In genomic region chr10:113309791-113310190, GRCh38 we compare ENCODE assay signal across 18 cellular contexts.
A peak's percentile ranks its signal among the peaks of the same experiment; 100 is the strongest.
DNase-seq lines count a peak whose midpoint lies in the region; ATAC-seq and TF ChIP-seq lines count a peak whose summit lies in the region.
"Had no signal": no experiment of that assay in that cellular context is flagged by ENCODE, and none has a peak within 500 bp of the region (broad histone marks: within the 10 kb centered on the region; RNA-seq: fewer than 3 reads in every experiment).

No MANE protein-coding gene starts in this region.

- H3K27me3 ChIP-seq in HUES48 (ENCODE audit: control insufficient read depth, insufficient read depth, low read length), result no peaks in the 10 kb centered on the region
- H3K27me3 ChIP-seq in neuron (ENCODE audit: insufficient read depth, low read length), result no peaks in the 10 kb centered on the region
- no peaks in the 10 kb centered on the region for H3K27me3 ChIP-seq in MM.1S (replicated peaks; ENCODE audit: insufficient read depth, low read length)
- H3K27me3 ChIP-seq: SJSA1 had no signal

- H3K9me3 Mint-ChIP-seq in Calu3 (ENCODE audit: low read depth, unreplicated experiment), result no peaks in the 10 kb centered on the region
- no peaks in the 10 kb centered on the region for H3K9me3 Mint-ChIP-seq in activated naive CD4-positive, alpha-beta T cell treated with anti-CD3 and anti-CD28 coated beads, Interleukin-2, amount 10 ng/mL, durations not matched to agents 7 days and 5 days

- no peak overlapping the region for H3K4me3 ChIP-seq in HUES48 (ENCODE audit: low read depth, low read length)
- peak overlapping the region; percentile 22 for H3K4me3 ChIP-seq in neuron (ENCODE audit: low read length)
- H3K4me3 ChIP-seq in MM.1S (ENCODE audit: low read length), result no peak overlapping the region
- H3K4me3 ChIP-seq: SJSA1 had no signal

- H3F3A ChIP-seq in MM.1S (ENCODE audit: insufficient read depth, low read length), result no peaks in the 10 kb centered on the region

- no peaks in the 10 kb centered on the region for H3K4me1 Mint-ChIP-seq in Calu3 (ENCODE audit: low read depth, unreplicated experiment)
- H3K4me1 Mint-ChIP-seq in activated naive CD4-positive, alpha-beta T cell treated with anti-CD3 and anti-CD28 coated beads, Interleukin-2, amount 10 ng/mL, durations not matched to agents 7 days and 5 days, result no peaks in the 10 kb centered on the region
- H3K4me1 Mint-ChIP-seq: CD4-positive, CD25-positive, alpha-beta regulatory T cell had no signal

- TF ChIP-seq CTCF in MM.1S (IDR thresholded peaks at IDR 0.05; ENCODE audit: low read length) (no peak), Calu3 (IDR thresholded peaks at IDR 0.05; ENCODE audit: unreplicated experiment) (no peak)

- H3K4me2 ChIP-seq in MM.1S (ENCODE audit: low read depth, low read length), result no peak overlapping the region

- H3K9me2 ChIP-seq in MM.1S (replicated peaks; ENCODE audit: insufficient read depth, low read length), result no peaks in the 10 kb centered on the region

- H3K79me2 ChIP-seq in MM.1S (ENCODE audit: low read length), result no peaks in the 10 kb centered on the region

- H4K20me1 ChIP-seq in MM.1S (ENCODE audit: insufficient read depth, low read length), result no peaks in the 10 kb centered on the region

- intact Hi-C loops in Calu3 (cut with micrococcal nuclease; ENCODE audit: unreplicated experiment), result no loop called here

- no TSS peak for BruUV-seq in Calu3 (replicated peaks; lab: Mats Ljungman, UMichigan)

- no peak overlapping the region for H3K9ac ChIP-seq in HUES48 (ENCODE audit: low read depth, low read length)
- H3K9ac ChIP-seq in MM.1S (ENCODE audit: low read length), result no peak overlapping the region

- H3K27ac ChIP-seq in HUES48 (ENCODE audit: low read depth, low read length) (peak overlapping the region; percentile 84), MM.1S (ENCODE audit: low read length) (no peak overlapping the region)
- H3K27ac ChIP-seq: SJSA1 had no signal

- H3K4me3 Mint-ChIP-seq in Calu3 (ENCODE audit: low read depth, unreplicated experiment), result no peak overlapping the region
- H3K4me3 Mint-ChIP-seq in activated naive CD4-positive, alpha-beta T cell treated with anti-CD3 and anti-CD28 coated beads, Interleukin-2, amount 10 ng/mL, durations not matched to agents 7 days and 5 days, result no peak overlapping the region
- H3K4me3 Mint-ChIP-seq: CD4-positive, CD25-positive, alpha-beta regulatory T cell; IgD-negative memory B cell had no signal

- H3K36me3 Mint-ChIP-seq in Calu3 (ENCODE audit: insufficient read depth, unreplicated experiment), result no peaks in the 10 kb centered on the region
- no peaks in the 10 kb centered on the region for H3K36me3 Mint-ChIP-seq in activated naive CD4-positive, alpha-beta T cell treated with anti-CD3 and anti-CD28 coated beads, Interleukin-2, amount 10 ng/mL, durations not matched to agents 7 days and 5 days
- H3K36me3 Mint-ChIP-seq: CD4-positive, CD25-positive, alpha-beta regulatory T cell; IgD-negative memory B cell had no signal

- DNase-seq in Ammon's horn (ENCODE audit: low spot score), result peak; percentile 72
- DNase-seq in globus pallidus (ENCODE audit: low spot score), result peak; percentile 74
- DNase-seq in MM.1S, result no peak
- no peak for DNase-seq in Calu3
- no peak for DNase-seq in activated naive CD4-positive, alpha-beta T cell treated with anti-CD3 and anti-CD28 coated beads, Interleukin-2, amount 10 ng/mL, durations not matched to agents 7 days and 5 days
- DNase-seq: CD4-positive, CD25-positive, alpha-beta regulatory T cell; DMS79 treated with DMSO at 0.1 percent for 48 hours; HCEC 1CT; NCI-H1436 treated with DMSO at 0.1 percent for 48 hours; NCI-H2081; NCI-H2227 treated with DMSO at 0.1 percent for 48 hours; NCI-H526 treated with DMSO at 0.1 percent for 48 hours; NK-92 treated with Interleukin-12 subunit alpha and Interleukin-12 subunit beta, amount 100 ng/mL, for 24 hours had no signal

- CTCF ChIA-PET in Calu3 (lab: Charles Lee), result no interaction called here
- CTCF ChIA-PET in activated naive CD4-positive, alpha-beta T cell treated with anti-CD3 and anti-CD28 coated beads, Interleukin-2, amount 10 ng/mL, durations not matched to agents 7 days and 5 days (lab: Charles Lee), result no interaction called here

- no peak overlapping the region for H2AFZ ChIP-seq in neuron (ENCODE audit: low read depth, low read length)
- no peak overlapping the region for H2AFZ ChIP-seq in MM.1S (ENCODE audit: low read length)

- H3K36me3 ChIP-seq in HUES48 (ENCODE audit: control insufficient read depth, insufficient read depth, low read length) (no peaks in the 10 kb centered on the region), neuron (ENCODE audit: insufficient read depth, low read length) (no peaks in the 10 kb centered on the region), MM.1S (replicated peaks; ENCODE audit: insufficient read depth, low read length) (no peaks in the 10 kb centered on the region)
- H3K36me3 ChIP-seq: SJSA1 had no signal

- ATAC-seq in HG02759 (IDR thresholded peaks at IDR 0.05; ENCODE audit: unreplicated experiment), result no peak

- H3K27ac Mint-ChIP-seq in Calu3 (ENCODE audit: unreplicated experiment), result no peak overlapping the region
- no peak overlapping the region for H3K27ac Mint-ChIP-seq in activated naive CD4-positive, alpha-beta T cell treated with anti-CD3 and anti-CD28 coated beads, Interleukin-2, amount 10 ng/mL, durations not matched to agents 7 days and 5 days
- H3K27ac Mint-ChIP-seq: CD4-positive, CD25-positive, alpha-beta regulatory T cell; IgD-negative memory B cell had no signal

- H3K27me3 Mint-ChIP-seq in Calu3 (ENCODE audit: unreplicated experiment), result peaks cover 69% of the 10 kb centered on the region
- H3K27me3 Mint-ChIP-seq in activated naive CD4-positive, alpha-beta T cell treated with anti-CD3 and anti-CD28 coated beads, Interleukin-2, amount 10 ng/mL, durations not matched to agents 7 days and 5 days, result peaks cover 5% of the 10 kb centered on the region

- H3K9me3 ChIP-seq in HUES48 (ENCODE audit: control insufficient read depth, insufficient read depth, low read length) (no peaks in the 10 kb centered on the region), neuron (ENCODE audit: low read length) (peaks cover 2% of the 10 kb centered on the region), MM.1S (replicated peaks; ENCODE audit: insufficient read depth, low read length) (no peaks in the 10 kb centered on the region)
- H3K9me3 ChIP-seq: SJSA1 had no signal

- H3K4me1 ChIP-seq in HUES48 (ENCODE audit: control insufficient read depth, insufficient read depth, low read length), result peaks cover 9% of the 10 kb centered on the region; the same call in 1 of the 2 replicates
- peaks cover 38% of the 10 kb centered on the region for H3K4me1 ChIP-seq in neuron (ENCODE audit: insufficient read depth, low read length)
- no peaks in the 10 kb centered on the region for H3K4me1 ChIP-seq in MM.1S (ENCODE audit: low read length)

Comparison
In these comparisons a context has a peak if more than half of its experiments do, and no peak if none do; other contexts are left out.
1. DNase-seq: peak in Ammon's horn (single experiment) and globus pallidus (single experiment); none in MM.1S (single experiment), Calu3 (single experiment) and activated naive CD4-positive, alpha-beta T cell treated with anti-CD3 and anti-CD28 coated beads, Interleukin-2, amount 10 ng/mL, durations not matched to agents 7 days and 5 days (single experiment).